20 cellular contexts compared by ENCODE assay signal in the genomic region with DNA sequence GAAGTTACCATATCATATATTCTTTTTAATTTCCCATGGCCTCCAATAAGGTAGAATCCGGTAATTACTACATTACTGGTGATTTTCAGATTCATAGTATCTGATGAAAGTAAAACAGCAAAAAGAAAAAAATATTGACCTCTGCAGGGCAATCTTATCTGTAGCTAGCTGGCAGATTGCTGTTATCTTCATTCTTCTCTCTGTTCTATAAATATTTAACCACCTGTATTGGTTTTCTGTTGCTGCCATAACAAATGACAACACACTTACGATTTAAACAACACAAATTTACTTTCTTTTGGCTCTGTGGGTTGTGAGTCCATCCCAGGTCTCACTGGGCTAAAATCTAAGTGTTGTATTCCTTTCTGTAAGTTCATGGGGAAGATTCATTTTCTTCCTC.
"Had no signal": no experiment of that assay in that cellular context is flagged by ENCODE, and none has a peak within 500 bp of the region (broad histone marks: within the 10 kb centered on the region; RNA-seq: fewer than 3 reads in every experiment).

No MANE protein-coding gene starts in this region.

- H3K36me3 Mint-ChIP-seq: immature natural killer cell had no signal

- H3K27ac Mint-ChIP-seq: stimulated activated naive B cell treated with anti-CD40 and anti-IgM and Interleukin-4, amounts not matched to agents 10 μg/mL and 1 μg/mL and 100 μg/mL, for 72 hours; stimulated activated naive CD8-positive, alpha-beta T cell treated with anti-CD3 and anti-CD28 coated beads, Interleukin-15, amount 100 ng/mL, for 72 hours had no signal

- H3K4me1 ChIP-seq: gastroesophageal sphincter, left ventricle myocardium inferior, sigmoid colon, testis, transverse colon had no signal

- H3K4me3 ChIP-seq: dorsolateral prefrontal cortex, gastroesophageal sphincter, left ventricle myocardium inferior, lung, sigmoid colon, skin epidermis, testis, transverse colon had no signal

- H3K4me3 Mint-ChIP-seq: immature natural killer cell; naive B cell; nephron progenitor cell; stimulated activated naive B cell treated with anti-CD40 and anti-IgM and Interleukin-4, amounts not matched to agents 10 μg/mL and 1 μg/mL and 100 μg/mL, for 72 hours; stimulated activated naive CD8-positive, alpha-beta T cell treated with anti-CD3 and anti-CD28 coated beads, Interleukin-15, amount 100 ng/mL, for 72 hours had no signal

- ATAC-seq: esophagus mucosa; gastroesophageal sphincter; stimulated activated naive B cell treated with anti-CD40 and anti-IgM and Interleukin-4, amounts not matched to agents 10 μg/mL and 1 μg/mL and 100 μg/mL, for 72 hours; stimulated activated naive CD8-positive, alpha-beta T cell treated with anti-CD3 and anti-CD28 coated beads, Interleukin-15, amount 100 ng/mL, for 72 hours had no signal

- H3K9me3 Mint-ChIP-seq: nephron progenitor cell had no signal

- DNase-seq: cortex of kidney; dorsolateral prefrontal cortex; effector CD8-positive, alpha-beta T cell; glutamatergic neuron; immature natural killer cell; left ventricle myocardium inferior; mesenchymal stem cell; naive B cell; nephron progenitor cell; sigmoid colon; stimulated activated CD4-positive, alpha-beta T cell treated with anti-CD3 and anti-CD28 coated beads, Interleukin-2, amount 100 ng/mL, for 24 hours; stimulated activated CD4-positive, alpha-beta T cell treated with anti-CD3 and anti-CD28 coated beads, Interleukin-4, amount 100 ng/mL, for 4 hours; stimulated activated naive B cell treated with anti-CD40 and anti-IgM and Interleukin-4, amounts not matched to agents 10 μg/mL and 1 μg/mL and 100 μg/mL, for 72 hours; stimulated activated naive CD8-positive, alpha-beta T cell treated with anti-CD3 and anti-CD28 coated beads, Interleukin-15, amount 100 ng/mL, for 72 hours; testis; transverse colon had no signal

- H3K27me3 ChIP-seq: dorsolateral prefrontal cortex, gastroesophageal sphincter, sigmoid colon, testis, transverse colon had no signal

- H3K4me1 Mint-ChIP-seq: naive B cell; nephron progenitor cell; stimulated activated naive CD8-positive, alpha-beta T cell treated with anti-CD3 and anti-CD28 coated beads, Interleukin-15, amount 100 ng/mL, for 72 hours had no signal

- H3K9me3 ChIP-seq: sigmoid colon, testis, transverse colon had no signal

- H3K36me3 ChIP-seq: gastroesophageal sphincter, sigmoid colon, transverse colon had no signal

- H3K27ac ChIP-seq: dorsolateral prefrontal cortex, gastroesophageal sphincter, left ventricle myocardium inferior, skin epidermis, testis, transverse colon had no signal

- H3K27me3 Mint-ChIP-seq: naive B cell; stimulated activated naive B cell treated with anti-CD40 and anti-IgM and Interleukin-4, amounts not matched to agents 10 μg/mL and 1 μg/mL and 100 μg/mL, for 72 hours; stimulated activated naive CD8-positive, alpha-beta T cell treated with anti-CD3 and anti-CD28 coated beads, Interleukin-15, amount 100 ng/mL, for 72 hours had no signal
